9 cellular contexts compared by ENCODE assay signal in the genomic region with DNA sequence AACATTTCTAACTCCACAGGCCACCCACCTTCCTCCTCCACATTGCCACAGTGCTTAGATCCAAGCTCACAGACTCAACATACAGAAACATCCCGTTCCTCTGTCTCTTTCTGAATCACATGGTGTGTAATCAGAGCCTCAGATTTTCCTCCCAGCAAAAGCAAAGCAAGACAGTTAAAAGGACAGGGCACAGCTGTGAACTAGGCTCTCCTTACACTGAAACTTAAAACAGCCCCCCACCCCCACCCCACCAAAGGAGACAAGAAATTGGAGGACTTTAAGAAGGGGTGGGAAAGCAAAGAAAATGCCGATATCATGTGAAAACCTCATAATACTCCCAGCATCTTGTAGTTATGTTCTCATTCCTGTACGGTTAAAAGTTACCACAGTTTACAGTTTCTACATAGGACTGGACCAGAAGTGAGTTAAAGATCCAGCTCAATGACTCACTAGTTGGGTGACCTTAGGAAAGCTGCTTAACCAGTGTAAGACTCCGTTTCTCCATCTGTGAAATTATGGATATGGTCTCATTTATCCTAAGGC.
DNase-seq lines count a peak whose midpoint lies in the region; ATAC-seq, FAIRE-seq and TF ChIP-seq lines count a peak whose summit lies in the region.
"Had no signal": no experiment of that assay in that cellular context is flagged by ENCODE, and none has a peak within 500 bp of the region (broad histone marks: within the 10 kb centered on the region; RNA-seq: fewer than 3 reads in every experiment).

No MANE protein-coding gene starts in this region.

- H3K27me3 ChIP-seq in DND-41 (ENCODE audit: insufficient read depth, low read length, poor library complexity) = peaks cover 3% of the 10 kb centered on the region

- H3K4me3 ChIP-seq in DND-41 (ENCODE audit: low read depth in 1 of 2, low read length in 2 of 2) = no peak overlapping the region

- H3K4me1 ChIP-seq in DND-41 (ENCODE audit: insufficient read depth, low read length) = peaks cover 78% of the 10 kb centered on the region

- no peak for ATAC-seq in DND-41 (ENCODE audit: insufficient read depth, low read depth)
- no peak for ATAC-seq in HG03469 (IDR thresholded peaks at IDR 0.05; ENCODE audit: unreplicated experiment)

- H3K9me3 ChIP-seq in DND-41 (ENCODE audit: insufficient read depth, low read length, severe bottlenecking) = no peaks in the 10 kb centered on the region

- FAIRE-seq in RCC 7860 (lab: Jason Lieb, UNC) = peak; percentile 69

- H2AFZ ChIP-seq in DND-41 (ENCODE audit: low read depth, low read length) = no peak overlapping the region

- in situ Hi-C loops in KBM-7 (cut with MboI; ENCODE audit: low pct_unique_long_range_greater_than_20kb, low sequenced_read_pairs) = no loop called here

- H3K27ac ChIP-seq in DND-41 (ENCODE audit: low read length) = no peak overlapping the region

- H3K4me2 ChIP-seq in DND-41 (ENCODE audit: insufficient read depth, low read length) = peak overlapping the region; percentile 14; the same call in 1 of the 2 replicates

- H3K9ac ChIP-seq in DND-41 (ENCODE audit: low read depth, low read length) = no peak overlapping the region

- H3K36me3 ChIP-seq in DND-41 (ENCODE audit: insufficient read depth, low read length) = peaks cover 37% of the 10 kb centered on the region

- DNase-seq in DND-41 (no peak), RCC 7860 (ENCODE audit: low spot score) (peak; percentile 21), fibroblast of gingiva (ENCODE audit: low read depth) (peak; percentile 82), retina (peak; percentile 8), NCI-H1105 (lab: John Stamatoyannopoulos, UW) (no peak), NCI-H1105 treated with DMSO at 0.1 percent for 48 hours (lab: John Stamatoyannopoulos, UW) (no peak), KBM-7 (no peak)
- DNase-seq: NCI-H526 had no signal

- peaks cover 35% of the 10 kb centered on the region; the same call in 1 of the 2 replicates for H4K20me1 ChIP-seq in DND-41 (ENCODE audit: insufficient read depth, low read length)

- H3K79me2 ChIP-seq in DND-41 (ENCODE audit: insufficient read depth, low read length) = peaks cover 50% of the 10 kb centered on the region

- TF ChIP-seq CTCF in DND-41 (IDR thresholded peaks at IDR 0.05; ENCODE audit: borderline replicate concordance, extremely low read depth, low read length, poor library complexity, severe bottlenecking) = no peak

Comparison
In these comparisons a context has a peak if more than half of its experiments do, and no peak if none do; other contexts are left out.
1. DNase-seq: peak in RCC 7860 (single experiment), fibroblast of gingiva (single experiment) and retina (single experiment); none in DND-41 (single experiment), NCI-H1105 (single experiment), NCI-H1105 treated with DMSO at 0.1 percent for 48 hours (single experiment) and KBM-7 (single experiment).